ENCODE assay signal across 14 cellular contexts in genomic region chr6:45591306-45591705, GRCh38.
DNase-seq lines count a peak whose midpoint lies in the region; ATAC-seq lines count a peak whose summit lies in the region.
"Had no signal": no experiment of that assay in that cellular context is flagged by ENCODE, and none has a peak within 500 bp of the region (broad histone marks: within the 10 kb centered on the region; RNA-seq: fewer than 3 reads in every experiment).

No MANE protein-coding gene starts in this region.

- ATAC-seq in activated CD4-positive, alpha-beta T cell treated with anti-CD3 and anti-CD28 coated beads for 36 hours, result no peak
- no peak for ATAC-seq in GM18520 (IDR thresholded peaks at IDR 0.05; ENCODE audit: unreplicated experiment)
- ATAC-seq: A549, right cardiac atrium had no signal

- CTCF ChIA-PET in activated CD4-positive, alpha-beta T cell treated with anti-CD3 and anti-CD28 coated beads for 36 hours (lab: Charles Lee), result interaction anchor here (1.5 to 1.6 kb wide), 2 partner anchors 42 to 189 kb away, joined by 3 read pairs; no protein-coding TSS in a partner anchor

- H3K27me3 Mint-ChIP-seq in activated CD4-positive, alpha-beta T cell treated with anti-CD3 and anti-CD28 coated beads for 36 hours, result no peaks in the 10 kb centered on the region

- H3K27ac ChIP-seq in SK-N-MC, result peak overlapping the region; percentile 97
- H3K27ac ChIP-seq: HL-60 had no signal

- H3K4me1 ChIP-seq in skeletal muscle satellite cell (ENCODE audit: control insufficient read depth, insufficient read depth, low read length) (peaks cover 35% of the 10 kb centered on the region), HAP-1 (no peaks in the 10 kb centered on the region; the same call in 1 of the 2 replicates)

- H3K4me3 ChIP-seq in SK-N-MC (peak overlapping the region; percentile 66), skeletal muscle satellite cell (ENCODE audit: low read length) (no peak overlapping the region), HAP-1 (no peak overlapping the region)
- H3K4me3 ChIP-seq: A549, MG63 had no signal

- in situ Hi-C loops in HAP-1 (cut with MboI; ENCODE audit: low sequenced_read_pairs), result no loop called here

- H3K36me3 ChIP-seq in SK-N-MC (ENCODE audit: insufficient read depth, low read length) (no peaks in the 10 kb centered on the region), skeletal muscle satellite cell (ENCODE audit: insufficient read depth, low read length) (no peaks in the 10 kb centered on the region), HAP-1 (replicated peaks) (no peaks in the 10 kb centered on the region)
- H3K36me3 ChIP-seq: MG63 had no signal

- H3K9me3 ChIP-seq in SK-N-MC (ENCODE audit: low read depth, low read length) (no peaks in the 10 kb centered on the region), skeletal muscle satellite cell (replicated peaks; ENCODE audit: low read length) (no peaks in the 10 kb centered on the region), HAP-1 (no peaks in the 10 kb centered on the region)
- H3K9me3 ChIP-seq: A549, MG63 had no signal

- POLR2A ChIA-PET in activated CD4-positive, alpha-beta T cell treated with anti-CD3 and anti-CD28 coated beads for 36 hours (lab: Charles Lee), result no interaction called here

- no peak for DNase-seq in activated CD4-positive, alpha-beta T cell treated with anti-CD3 and anti-CD28 coated beads for 36 hours
- no peak for DNase-seq in activated CD4-positive, alpha-beta T cell treated with anti-CD3 and anti-CD28 coated beads for 48 hours
- no peak for DNase-seq in SK-N-MC (ENCODE audit: low read depth, low spot score)
- peak; percentile 5 for DNase-seq in fibroblast of peridontal ligament (ENCODE audit: extremely low read depth)
- DNase-seq in GM19238 (ENCODE audit: insufficient read length, low spot score), result no peak
- no peak for DNase-seq in HAP-1 (ENCODE audit: low spot score in 2 of 2)
- DNase-seq: activated naive CD4-positive, alpha-beta T cell treated with anti-CD3 and anti-CD28 coated beads, Interleukin-2, amount 10 ng/mL, durations not matched to agents 7 days and 5 days; cortex of kidney; MG63 had no signal

- H3K27me3 ChIP-seq in skeletal muscle satellite cell (ENCODE audit: control insufficient read depth, insufficient read depth, low read length) (no peaks in the 10 kb centered on the region), HAP-1 (ENCODE audit: low read depth) (no peaks in the 10 kb centered on the region)
- H3K27me3 ChIP-seq: MG63 had no signal

- peak overlapping the region; percentile 80 for H3K27ac Mint-ChIP-seq in activated CD4-positive, alpha-beta T cell treated with anti-CD3 and anti-CD28 coated beads for 36 hours
- H3K27ac Mint-ChIP-seq: activated naive CD4-positive, alpha-beta T cell treated with anti-CD3 and anti-CD28 coated beads, Interleukin-2, amount 10 ng/mL, durations not matched to agents 7 days and 5 days had no signal

- H3K9ac ChIP-seq in SK-N-MC (ENCODE audit: insufficient read length) (peak overlapping the region; percentile 71), skeletal muscle satellite cell (ENCODE audit: low read depth, low read length) (peak overlapping the region; percentile 73)

- intact Hi-C loops in activated CD4-positive, alpha-beta T cell treated with anti-CD3 and anti-CD28 coated beads for 36 hours (cut with DNase I, micrococcal nuclease), result loop anchor here (2.0 to 5.0 kb wide), 3 partner anchors 119 to 331 kb away; no protein-coding TSS in a partner anchor

- no peaks in the 10 kb centered on the region for H3K9me3 Mint-ChIP-seq in activated CD4-positive, alpha-beta T cell treated with anti-CD3 and anti-CD28 coated beads for 36 hours (ENCODE audit: low read depth)
- H3K9me3 Mint-ChIP-seq: activated naive CD4-positive, alpha-beta T cell treated with anti-CD3 and anti-CD28 coated beads, Interleukin-2, amount 10 ng/mL, durations not matched to agents 7 days and 5 days had no signal

- H3K4me3 Mint-ChIP-seq in activated CD4-positive, alpha-beta T cell treated with anti-CD3 and anti-CD28 coated beads for 36 hours, result no peak overlapping the region
- H3K4me3 Mint-ChIP-seq: activated naive CD4-positive, alpha-beta T cell treated with anti-CD3 and anti-CD28 coated beads, Interleukin-2, amount 10 ng/mL, durations not matched to agents 7 days and 5 days had no signal

- H3K4me2 ChIP-seq in skeletal muscle satellite cell (ENCODE audit: low read length), result peak overlapping the region; percentile 55

- H3K4me1 Mint-ChIP-seq in activated CD4-positive, alpha-beta T cell treated with anti-CD3 and anti-CD28 coated beads for 36 hours, result peaks cover 77% of the 10 kb centered on the region

- H3K36me3 Mint-ChIP-seq in activated CD4-positive, alpha-beta T cell treated with anti-CD3 and anti-CD28 coated beads for 36 hours (ENCODE audit: low read depth), result no peaks in the 10 kb centered on the region
